Comparison of ENCODE assay signal across 8 cellular contexts in the genomic region with DNA sequence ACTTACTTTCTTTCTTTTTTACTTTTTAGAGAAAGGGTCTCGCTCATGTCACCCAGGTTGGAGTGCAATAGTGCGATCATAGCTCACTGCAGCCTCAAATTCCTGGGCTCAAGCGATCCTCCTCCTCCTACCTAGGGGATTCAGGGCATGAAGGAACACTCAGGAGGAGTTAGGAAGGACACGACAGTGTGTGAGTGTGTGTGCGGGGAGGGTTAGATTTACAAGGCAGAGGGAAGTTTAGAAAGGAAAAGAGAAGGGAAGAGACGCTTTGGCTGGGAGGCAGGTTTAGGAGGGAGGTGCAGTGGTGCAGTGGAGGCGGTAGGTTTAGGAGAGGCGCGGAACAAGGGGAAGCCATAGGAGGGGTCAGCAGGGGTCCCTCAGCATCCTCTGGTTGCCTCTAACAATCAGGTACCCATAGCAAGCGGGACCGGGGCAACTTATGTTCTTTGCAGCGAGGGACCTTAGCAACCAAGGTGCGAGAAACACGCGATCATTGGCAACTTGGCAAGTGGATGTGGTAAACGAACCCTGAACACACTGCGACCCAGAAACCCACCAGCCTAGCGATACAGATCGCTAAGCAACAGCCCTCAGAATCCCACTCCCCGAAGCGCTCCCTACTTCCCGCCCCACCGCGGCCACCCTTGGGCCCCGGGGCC.
DNase-seq lines count a peak whose midpoint lies in the region; ATAC-seq and TF ChIP-seq lines count a peak whose summit lies in the region.

No MANE protein-coding gene starts in this region.

- no peak for DNase-seq in effector memory CD4-positive, alpha-beta T cell
- no peak for DNase-seq in SIG-M5 (lab: John Stamatoyannopoulos, UW)
- DNase-seq in putamen (ENCODE audit: low spot score), result no peak
- DNase-seq in NCI-H1105 (lab: John Stamatoyannopoulos, UW), result no peak

- no peaks in the 10 kb centered on the region for H4K20me1 ChIP-seq in OCI-LY3 (ENCODE audit: insufficient read depth, low read length)

- peak; percentile 2 for ATAC-seq in GM19324 (IDR thresholded peaks at IDR 0.05; ENCODE audit: low FRiP score, unreplicated experiment)
- ATAC-seq in HG02884 (IDR thresholded peaks at IDR 0.05; ENCODE audit: unreplicated experiment), result no peak

- H3K9me3 ChIP-seq in OCI-LY3 (ENCODE audit: insufficient read depth, low read length) (no peaks in the 10 kb centered on the region), muscle layer of colon (ENCODE audit: low read length) (no peaks in the 10 kb centered on the region)
- no peaks in the 10 kb centered on the region for H3K9me3 ChIP-seq in effector memory CD4-positive, alpha-beta T cell (ENCODE audit: control insufficient read depth, low read length)

- H2AFZ ChIP-seq in OCI-LY3 (ENCODE audit: low read depth, low read length), result peak overlapping the region; percentile 78; the same call in 1 of the 2 replicates

- TF ChIP-seq CTCF in OCI-LY3 (IDR thresholded peaks at IDR 0.05; ENCODE audit: low read depth, low read length), result no peak

- H3K4me1 ChIP-seq in OCI-LY3 (ENCODE audit: low read length) (peaks cover 13% of the 10 kb centered on the region), muscle layer of colon (ENCODE audit: insufficient read depth, low read length) (peaks cover 31% of the 10 kb centered on the region)
- peaks cover 18% of the 10 kb centered on the region for H3K4me1 ChIP-seq in effector memory CD4-positive, alpha-beta T cell (ENCODE audit: control insufficient read depth, insufficient read depth, low read length, poor library complexity, severe bottlenecking)

- H3K27ac ChIP-seq in OCI-LY3 (ENCODE audit: low read length) (no peak overlapping the region), muscle layer of colon (ENCODE audit: low read depth, low read length) (peak overlapping the region; percentile 85)
- H3K27ac ChIP-seq in effector memory CD4-positive, alpha-beta T cell (ENCODE audit: insufficient read depth, low read length, poor library complexity, severe bottlenecking), result peak overlapping the region; percentile 86

- H3K79me2 ChIP-seq in OCI-LY3 (ENCODE audit: low read length), result peaks cover 32% of the 10 kb centered on the region

- H3K9ac ChIP-seq in OCI-LY3 (ENCODE audit: low read length) (peak overlapping the region; percentile 83), muscle layer of colon (ENCODE audit: low read length) (peak overlapping the region; percentile 73)

- H3K4me3 ChIP-seq in OCI-LY3 (ENCODE audit: low read length), result peak overlapping the region; percentile 89
- H3K4me3 ChIP-seq in effector memory CD4-positive, alpha-beta T cell (ENCODE audit: insufficient read depth, low read depth, low read length, poor library complexity, severe bottlenecking), result peak overlapping the region; percentile 72
- H3K4me3 ChIP-seq in muscle layer of colon (ENCODE audit: low read depth in 1 of 2, low read length in 2 of 2), result peak overlapping the region; percentile 86 to 97

- peak overlapping the region; percentile 100 for H3K4me2 ChIP-seq in OCI-LY3 (ENCODE audit: low read length)

- peaks cover 6% of the 10 kb centered on the region for H3K36me3 ChIP-seq in OCI-LY3 (replicated peaks; ENCODE audit: low read depth, low read length)
- H3K36me3 ChIP-seq in effector memory CD4-positive, alpha-beta T cell (ENCODE audit: control insufficient read depth, insufficient read depth, low read length), result no peaks in the 10 kb centered on the region
- no peaks in the 10 kb centered on the region for H3K36me3 ChIP-seq in muscle layer of colon (ENCODE audit: insufficient read depth, low read length)

- H3K27me3 ChIP-seq in OCI-LY3 (ENCODE audit: low read depth, low read length), result no peaks in the 10 kb centered on the region
- H3K27me3 ChIP-seq in effector memory CD4-positive, alpha-beta T cell (replicated peaks; ENCODE audit: control insufficient read depth, insufficient read depth, low read length, poor library complexity, severe bottlenecking), result no peaks in the 10 kb centered on the region
- H3K27me3 ChIP-seq in muscle layer of colon (ENCODE audit: control insufficient read depth in 1 of 2, insufficient read depth in 2 of 2, low read length in 2 of 2), result no peaks in the 10 kb centered on the region
